30 cellular contexts compared by ENCODE assay signal in the genomic region with DNA sequence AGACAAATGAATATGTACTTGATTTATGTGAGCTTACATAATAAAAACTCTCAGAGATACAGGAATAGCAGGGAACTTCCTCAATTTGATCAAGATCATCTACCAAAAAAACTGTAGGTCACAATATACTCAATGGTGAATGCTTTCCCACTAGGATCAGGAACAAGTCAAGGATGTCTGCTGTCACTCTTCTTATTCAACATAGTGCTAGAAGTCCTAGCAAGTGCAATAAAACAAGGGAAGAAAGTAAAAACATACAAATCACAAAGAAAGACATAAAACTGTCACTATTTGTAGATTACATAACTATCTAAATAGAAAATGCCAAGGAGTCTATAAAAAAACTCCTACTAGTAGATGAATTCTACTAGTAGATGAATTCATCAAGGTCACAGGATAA.
"Had no signal": no experiment of that assay in that cellular context is flagged by ENCODE, and none has a peak within 500 bp of the region (broad histone marks: within the 10 kb centered on the region; RNA-seq: fewer than 3 reads in every experiment).

No MANE protein-coding gene starts in this region.

- H3K27ac Mint-ChIP-seq: activated CD4-positive, alpha-beta memory T cell treated with anti-CD3 and anti-CD28 coated beads for 36 hours; activated CD4-positive, alpha-beta T cell treated with anti-CD3 and anti-CD28 coated beads for 36 hours; activated CD4-positive, alpha-beta T cell treated with anti-CD3 and anti-CD28 coated beads, Interleukin-2, amount 10 ng/mL, durations not matched to agents 24 days and 14 days; activated CD8-positive, alpha-beta T cell treated with anti-CD3 and anti-CD28 coated beads, Interleukin-2, amount 10 ng/mL, durations not matched to agents 7 days and 5 days; activated naive CD4-positive, alpha-beta T cell treated with anti-CD3 and anti-CD28 coated beads, Interleukin-2, amount 10 ng/mL, durations not matched to agents 7 days and 5 days; activated naive CD4-positive, alpha-beta T cell treated with anti-CD3 and anti-CD28 coated beads, Interleukin-2, amount 50 U/mL, for 72 hours; activated naive CD8-positive, alpha-beta T cell treated with anti-CD3 and anti-CD28 coated beads, Interleukin-2, amount 10 ng/mL, durations not matched to agents 7 days and 5 days; activated T-cell treated with anti-CD3 and anti-CD28 coated beads, Interleukin-2, amount 50 U/mL, for 24 hours; activated T-cell treated with anti-CD3 and anti-CD28 coated beads, Interleukin-2, amount 50 U/mL, for 72 hours; T-helper 2 cell treated with Interferon-gamma antibody and Interleukin-4, amounts not matched to agents 5 μg/mL and 100 μg/mL, for 36 hours had no signal

- H3K36me3 Mint-ChIP-seq: activated CD4-positive, alpha-beta memory T cell treated with anti-CD3 and anti-CD28 coated beads for 36 hours; activated naive CD4-positive, alpha-beta T cell treated with anti-CD3 and anti-CD28 coated beads, Interleukin-2, amount 10 ng/mL, durations not matched to agents 7 days and 5 days; activated naive CD4-positive, alpha-beta T cell treated with anti-CD3 and anti-CD28 coated beads, Interleukin-2, amount 50 U/mL, for 72 hours; activated naive CD8-positive, alpha-beta T cell treated with anti-CD3 and anti-CD28 coated beads, Interleukin-2, amount 10 ng/mL, durations not matched to agents 7 days and 5 days had no signal

- H3K4me3 Mint-ChIP-seq: activated CD4-positive, alpha-beta memory T cell treated with anti-CD3 and anti-CD28 coated beads for 36 hours; activated CD4-positive, alpha-beta T cell treated with anti-CD3 and anti-CD28 coated beads for 36 hours; activated CD4-positive, alpha-beta T cell treated with anti-CD3 and anti-CD28 coated beads, Interleukin-2, amount 10 ng/mL, durations not matched to agents 24 days and 14 days; activated CD8-positive, alpha-beta T cell treated with anti-CD3 and anti-CD28 coated beads, Interleukin-2, amount 10 ng/mL, durations not matched to agents 7 days and 5 days; activated naive CD4-positive, alpha-beta T cell treated with anti-CD3 and anti-CD28 coated beads, Interleukin-2, amount 10 ng/mL, durations not matched to agents 7 days and 5 days; activated naive CD8-positive, alpha-beta T cell treated with anti-CD3 and anti-CD28 coated beads, Interleukin-2, amount 10 ng/mL, durations not matched to agents 7 days and 5 days; activated T-cell treated with anti-CD3 and anti-CD28 coated beads, Interleukin-2, amount 50 U/mL, for 24 hours; activated T-cell treated with anti-CD3 and anti-CD28 coated beads, Interleukin-2, amount 50 U/mL, for 72 hours; T-helper 2 cell treated with Interferon-gamma antibody and Interleukin-4, amounts not matched to agents 5 μg/mL and 100 μg/mL, for 36 hours had no signal

- FAIRE-seq: endometrium, endothelial cell of umbilical vein had no signal

- ATAC-seq: activated CD4-positive, alpha-beta T cell treated with anti-CD3 and anti-CD28 coated beads for 36 hours; activated CD8-positive, alpha-beta T cell treated with anti-CD3 and anti-CD28 coated beads, Interleukin-2, amount 10 ng/mL, durations not matched to agents 7 days and 5 days; activated naive CD4-positive, alpha-beta T cell treated with anti-CD3 and anti-CD28 coated beads, Interleukin-2, amount 50 U/mL, for 72 hours; activated T-cell treated with anti-CD3 and anti-CD28 coated beads, Interleukin-2, amount 50 U/mL, for 72 hours; gastroesophageal sphincter; heart right ventricle had no signal

- H3K79me2 ChIP-seq: hepatocyte had no signal

- H2AFZ ChIP-seq: hepatocyte had no signal

- H3K4me3 ChIP-seq: ascending aorta, colonic mucosa, esophagus squamous epithelium, gastroesophageal sphincter, heart right ventricle, hepatocyte had no signal

- H3K4me1 ChIP-seq: ascending aorta, colonic mucosa, esophagus squamous epithelium, gastroesophageal sphincter, heart right ventricle had no signal

- H3K4me2 ChIP-seq: hepatocyte had no signal

- H3K4me1 Mint-ChIP-seq: activated CD4-positive, alpha-beta T cell treated with anti-CD3 and anti-CD28 coated beads for 36 hours; activated CD4-positive, alpha-beta T cell treated with anti-CD3 and anti-CD28 coated beads, Interleukin-2, amount 10 ng/mL, durations not matched to agents 24 days and 14 days; activated naive CD4-positive, alpha-beta T cell treated with anti-CD3 and anti-CD28 coated beads, Interleukin-2, amount 10 ng/mL, durations not matched to agents 7 days and 5 days; activated naive CD8-positive, alpha-beta T cell treated with anti-CD3 and anti-CD28 coated beads, Interleukin-2, amount 10 ng/mL, durations not matched to agents 7 days and 5 days had no signal

- H3K27me3 ChIP-seq: ascending aorta, colonic mucosa, esophagus squamous epithelium, gastroesophageal sphincter, heart right ventricle, hepatocyte had no signal

- DNase-seq: activated CD4-positive, alpha-beta memory T cell treated with anti-CD3 and anti-CD28 coated beads for 36 hours; activated CD4-positive, alpha-beta T cell treated with anti-CD3 and anti-CD28 coated beads for 36 hours; activated CD4-positive, alpha-beta T cell treated with anti-CD3 and anti-CD28 coated beads, Interleukin-2, amount 10 ng/mL, durations not matched to agents 24 days and 14 days; activated CD4-positive, CD25-positive, alpha-beta regulatory T cell; activated CD4-positive, CD25-positive, alpha-beta regulatory T cell treated with anti-CD3 and anti-CD28 coated beads, Interleukin-2, amount 50 U/mL, for 72 hours; activated CD8-positive, alpha-beta memory T cell treated with anti-CD3 and anti-CD28 coated beads, Interleukin-2, amount 50 U/mL, for 48 hours; activated CD8-positive, alpha-beta T cell treated with anti-CD3 and anti-CD28 coated beads, Interleukin-2, amount 10 ng/mL, durations not matched to agents 7 days and 5 days; activated gamma-delta T cell; activated naive CD4-positive, alpha-beta T cell; activated naive CD4-positive, alpha-beta T cell treated with anti-CD3 and anti-CD28 coated beads, Interleukin-2, amount 10 ng/mL, durations not matched to agents 7 days and 5 days; activated naive CD8-positive, alpha-beta T cell treated with anti-CD3 and anti-CD28 coated beads, Interleukin-2, amount 10 ng/mL, durations not matched to agents 7 days and 5 days; activated T-cell treated with anti-CD3 and anti-CD28 coated beads for 4 hours; activated T-cell treated with anti-CD3 and anti-CD28 coated beads, Interleukin-2, amount 50 U/mL, for 24 hours; activated T-cell treated with anti-CD3 and anti-CD28 coated beads, Interleukin-2, amount 50 U/mL, for 72 hours; caudate nucleus; colonic mucosa; effector CD8-positive, alpha-beta T cell; esophagus squamous epithelium; foreskin melanocyte; heart right ventricle; T1000; WERI-Rb-1 had no signal

- H3K9me3 ChIP-seq: ascending aorta, colonic mucosa, esophagus squamous epithelium, gastroesophageal sphincter, heart right ventricle had no signal

- H3K27me3 Mint-ChIP-seq: activated naive CD4-positive, alpha-beta T cell treated with anti-CD3 and anti-CD28 coated beads, Interleukin-2, amount 10 ng/mL, durations not matched to agents 7 days and 5 days had no signal

- H3K36me3 ChIP-seq: ascending aorta, colonic mucosa, esophagus squamous epithelium, gastroesophageal sphincter, heart right ventricle, WERI-Rb-1 had no signal

- H3K27ac ChIP-seq: ascending aorta, colonic mucosa, epithelial cell of prostate, esophagus squamous epithelium, gastroesophageal sphincter, heart right ventricle, hepatocyte, WERI-Rb-1 had no signal

- H3K9me3 Mint-ChIP-seq: activated CD4-positive, alpha-beta memory T cell treated with anti-CD3 and anti-CD28 coated beads for 36 hours; activated CD4-positive, alpha-beta T cell treated with anti-CD3 and anti-CD28 coated beads, Interleukin-2, amount 10 ng/mL, durations not matched to agents 24 days and 14 days; activated naive CD4-positive, alpha-beta T cell treated with anti-CD3 and anti-CD28 coated beads, Interleukin-2, amount 10 ng/mL, durations not matched to agents 7 days and 5 days; activated naive CD4-positive, alpha-beta T cell treated with anti-CD3 and anti-CD28 coated beads, Interleukin-2, amount 50 U/mL, for 72 hours; activated naive CD8-positive, alpha-beta T cell treated with anti-CD3 and anti-CD28 coated beads, Interleukin-2, amount 10 ng/mL, durations not matched to agents 7 days and 5 days; activated T-cell treated with anti-CD3 and anti-CD28 coated beads, Interleukin-2, amount 50 U/mL, for 24 hours; activated T-cell treated with anti-CD3 and anti-CD28 coated beads, Interleukin-2, amount 50 U/mL, for 72 hours; T-helper 2 cell treated with Interferon-gamma antibody and Interleukin-4, amounts not matched to agents 5 μg/mL and 100 μg/mL, for 36 hours had no signal
